8 cellular contexts compared by ENCODE assay signal in the genomic region with DNA sequence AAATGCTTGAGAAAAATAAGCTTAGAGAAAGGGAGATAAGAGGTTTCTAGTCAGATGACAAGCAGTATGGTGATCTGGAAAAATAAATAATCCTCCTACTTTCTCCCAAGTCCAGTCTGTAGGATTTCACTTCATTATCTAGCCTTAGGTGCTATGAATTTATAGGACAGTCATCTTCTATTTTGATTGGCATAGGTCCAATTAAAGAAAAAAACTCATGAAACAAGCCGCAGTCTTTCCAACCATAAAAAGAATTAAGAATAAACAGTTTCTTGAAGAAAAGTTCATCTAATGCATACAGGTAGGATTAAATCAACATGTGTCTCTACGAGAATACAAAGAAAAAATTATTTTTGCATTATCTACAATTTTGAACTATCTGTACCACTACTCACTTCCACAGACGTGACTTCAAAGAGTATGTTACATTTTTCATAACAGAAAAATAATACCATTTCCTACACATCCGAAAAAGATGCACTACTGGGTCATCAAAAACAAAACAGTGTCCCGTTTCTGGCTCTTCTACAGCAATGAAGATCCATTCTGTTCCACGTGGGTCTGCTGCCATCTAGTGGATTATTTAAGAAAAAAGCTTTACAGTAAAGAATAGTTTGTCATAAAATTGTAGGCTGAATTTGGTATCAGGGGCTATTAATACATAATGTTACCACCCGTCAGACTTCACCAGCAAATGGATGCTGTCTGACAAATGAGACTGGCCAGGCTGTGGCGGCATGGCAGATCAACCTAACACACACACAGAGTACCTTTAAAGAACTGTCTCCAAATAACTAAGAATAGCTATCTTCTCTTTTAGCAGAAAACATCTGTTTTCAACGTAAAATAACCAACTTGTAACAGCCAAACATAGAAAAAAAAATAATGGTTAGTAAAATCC.
DNase-seq lines count a peak whose midpoint lies in the region; FAIRE-seq and TF ChIP-seq lines count a peak whose summit lies in the region.

No MANE protein-coding gene starts in this region.

- no peaks in the 10 kb centered on the region for H3K36me3 ChIP-seq in brain microvascular endothelial cell (replicated peaks)

- H3K4me3 Mint-ChIP-seq in activated T-cell treated with anti-CD3 and anti-CD28 coated beads, Interleukin-2, amount 50 U/mL, for 24 hours: no peak overlapping the region

- no peak for FAIRE-seq in H54 (lab: Jason Lieb, UNC)

- in situ Hi-C loops in brain microvascular endothelial cell (cut with HindIII; ENCODE audit: low pct_ligation_motif_present, low sequenced_read_pairs): loop anchor here (25.0 kb wide), 1 partner anchor 197 kb away; no protein-coding TSS in a partner anchor

- H3K36me3 Mint-ChIP-seq in activated T-cell treated with anti-CD3 and anti-CD28 coated beads, Interleukin-2, amount 50 U/mL, for 24 hours (ENCODE audit: low read depth): peaks cover 7% of the 10 kb centered on the region

- TF ChIP-seq CTCF in LNCaP clone FGC (IDR thresholded peaks at IDR 0.05; ENCODE audit: control insufficient read depth, extremely low read depth, insufficient read depth) (peak; percentile 56), brain microvascular endothelial cell (IDR thresholded peaks at IDR 0.05; ENCODE audit: low read depth, low read length, missing control alignments) (peak; percentile 62)

- H3K9me3 Mint-ChIP-seq in activated T-cell treated with anti-CD3 and anti-CD28 coated beads, Interleukin-2, amount 50 U/mL, for 24 hours: no peaks in the 10 kb centered on the region

- H3K27me3 ChIP-seq in brain microvascular endothelial cell (replicated peaks): no peaks in the 10 kb centered on the region

- H3K27ac ChIP-seq in brain microvascular endothelial cell: no peak overlapping the region

- H3K27me3 Mint-ChIP-seq in activated T-cell treated with anti-CD3 and anti-CD28 coated beads, Interleukin-2, amount 50 U/mL, for 24 hours: no peaks in the 10 kb centered on the region

- TF ChIP-seq POLR2A in H54 (IDR thresholded peaks at IDR 0.05; ENCODE audit: low read depth, low read length): no peak

- no peak overlapping the region for H3K27ac Mint-ChIP-seq in activated T-cell treated with anti-CD3 and anti-CD28 coated beads, Interleukin-2, amount 50 U/mL, for 24 hours

- peak; percentile 25 for DNase-seq in activated T-cell treated with anti-CD3 and anti-CD28 coated beads for 24 hours (ENCODE audit: low read depth)
- no peak for DNase-seq in activated T-cell treated with anti-CD3 and anti-CD28 coated beads, Interleukin-2, amount 50 U/mL, for 24 hours
- peak; percentile 6 for DNase-seq in H54 (ENCODE audit: insufficient read length, low spot score)
- peak; percentile 38 for DNase-seq in LNCaP clone FGC (ENCODE audit: low read depth)
- DNase-seq in SHP77 (lab: John Stamatoyannopoulos, UW): peak; percentile 45 to 53
- peak; percentile 48 for DNase-seq in brain microvascular endothelial cell
- DNase-seq in inferior parietal cortex (ENCODE audit: extremely low spot score): peak; percentile 91
- peak; percentile 61 for DNase-seq in stimulated activated CD4-positive, alpha-beta T cell treated with anti-CD3 and anti-CD28 coated beads, Interleukin-4, amount 100 ng/mL, for 24 hours

- H3K4me3 ChIP-seq in LNCaP clone FGC (ENCODE audit: low read depth, low read length) (no peak overlapping the region), brain microvascular endothelial cell (ENCODE audit: low read depth, low read length) (no peak overlapping the region)

- H3K4me1 Mint-ChIP-seq in activated T-cell treated with anti-CD3 and anti-CD28 coated beads, Interleukin-2, amount 50 U/mL, for 24 hours (ENCODE audit: low read depth): peaks cover 28% of the 10 kb centered on the region
